In the genomic region with DNA sequence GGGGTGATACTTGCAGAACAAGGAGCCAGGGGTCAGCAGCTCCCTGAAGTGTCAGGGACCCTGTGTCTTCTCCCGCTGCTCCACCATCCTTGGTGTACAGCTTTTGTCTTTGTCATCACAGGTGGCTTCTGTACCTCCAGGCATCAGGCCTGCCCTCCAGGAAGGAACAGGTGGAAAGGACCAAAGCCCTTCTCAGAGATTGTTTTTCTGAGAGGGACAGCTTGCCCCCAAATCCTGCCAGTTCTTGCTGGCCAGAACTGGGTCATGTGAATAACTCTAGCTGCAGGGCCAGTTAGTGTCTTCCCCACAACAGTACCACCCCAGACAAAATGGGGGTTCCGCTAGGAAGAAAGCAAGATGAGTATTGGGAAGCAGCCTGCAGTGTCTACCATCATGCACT, we compare ENCODE assay signal across 27 cellular contexts. TPM values are rescaled to one million over a fixed set of nuclear protein-coding genes. Genes with fewer than 3 reads are reported as not detected.
"Had no signal": no experiment of that assay in that cellular context is flagged by ENCODE, and none has a peak within 500 bp of the region (broad histone marks: within the 10 kb centered on the region; RNA-seq: fewer than 3 reads in every experiment).

No MANE protein-coding gene starts in this region.

- H3K27me3 ChIP-seq: ascending aorta, body of pancreas had no signal

- H3K4me3 ChIP-seq: ascending aorta, body of pancreas, SK-N-MC had no signal

- ATAC-seq: activated T-cell treated with anti-CD3 and anti-CD28 coated beads, Interleukin-2, amount 50 U/mL, for 4 hours; body of pancreas; Panc1; Right ventricle myocardium inferior; T-cell had no signal

- H3K9me3 ChIP-seq: ascending aorta, body of pancreas had no signal

- H3K27ac ChIP-seq: ascending aorta, body of pancreas, KMS-11, SK-N-MC had no signal

- DNase-seq: activated CD4-positive, alpha-beta memory T cell treated with anti-CD3 and anti-CD28 coated beads for 36 hours; activated CD4-positive, alpha-beta T cell treated with anti-CD3 and anti-CD28 coated beads for 48 hours; activated CD4-positive, CD25-positive, alpha-beta regulatory T cell treated with anti-CD3 and anti-CD28 coated beads, Interleukin-2, amount 50 U/mL, for 72 hours; activated CD8-positive, alpha-beta memory T cell treated with anti-CD3 and anti-CD28 coated beads for 24 hours; activated effector memory CD4-positive, alpha-beta T cell treated with anti-CD3 and anti-CD28 coated beads, Interleukin-2, amount 50 U/mL, for 16 hours; activated naive CD4-positive, alpha-beta T cell treated with Interleukin-2 at 50 U/mL for 16 hours; activated T-cell treated with anti-CD3 and anti-CD28 coated beads, Interleukin-2, amount 50 U/mL, for 4 hours; body of pancreas; MV-4-11; NCI-H1092 treated with DMSO at 0.1 percent for 48 hours; NCI-H1417 treated with DMSO at 0.1 percent for 48 hours; NCI-H1694; NCI-H2029; NCI-H2107; NCI-H2171 treated with DMSO at 0.1 percent for 48 hours; NCI-H345; NCI-H526 treated with DMSO at 0.1 percent for 48 hours; NCI-H82; RPMI8226; T-cell had no signal

- FAIRE-seq: bronchial epithelial cell had no signal

- H3K4me1 ChIP-seq: ascending aorta had no signal

- H3K9ac ChIP-seq: KMS-11 had no signal

- H3K4me2 ChIP-seq: KMS-11 had no signal

RNA-seq across cellular contexts. Expression of gene SNPH, which starts 31.4 kb away (rescaled TPM):
- total RNA-seq: OCI-LY7 had no signal

RNA-seq across cellular contexts. Expression of gene SDCBP2, which starts 31.5 kb away (rescaled TPM):
- total RNA-seq: ascending aorta had no signal
